30 cellular contexts compared by ENCODE assay signal in the genomic region with DNA sequence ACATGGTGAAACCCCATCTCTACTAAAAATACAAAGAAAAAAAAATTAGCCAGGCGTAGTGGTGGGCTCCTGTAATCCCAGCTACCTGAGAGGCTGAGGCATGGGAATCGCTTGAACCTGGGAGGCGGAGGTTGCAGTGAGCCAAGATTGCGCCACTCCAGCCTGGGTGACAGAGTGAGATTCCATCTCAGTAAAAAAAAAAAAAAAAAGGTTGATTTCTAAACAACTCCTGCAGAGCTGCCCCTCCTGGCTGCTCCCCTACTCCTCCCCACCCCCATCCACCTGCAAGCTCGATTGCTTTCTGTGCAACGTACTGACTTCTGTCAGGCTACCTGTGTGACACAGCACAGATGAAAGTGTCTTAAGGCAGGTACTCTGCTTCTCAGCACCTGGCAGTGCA. TPM values are rescaled to one million over a fixed set of nuclear protein-coding genes. Genes with fewer than 3 reads are reported as not detected.
DNase-seq lines count a peak whose midpoint lies in the region; ATAC-seq, FAIRE-seq and TF ChIP-seq lines count a peak whose summit lies in the region.
"Had no signal": no experiment of that assay in that cellular context is flagged by ENCODE, and none has a peak within 500 bp of the region (broad histone marks: within the 10 kb centered on the region; RNA-seq: fewer than 3 reads in every experiment).

No MANE protein-coding gene starts in this region.

- TF ChIP-seq POLR2A in breast epithelium (IDR thresholded peaks at IDR 0.05), result no peak
- TF ChIP-seq POLR2A in K562 (conservative IDR thresholded peaks at IDR 0.05), result no peak

- in situ Hi-C loops in K562 (cut with MboI), result no loop called here

- no peak for FAIRE-seq in K562 (lab: Jason Lieb, UNC)
- FAIRE-seq: G401.6, H54 had no signal

- TF ChIP-seq CTCF in MCF 10A (IDR thresholded peaks at IDR 0.05; ENCODE audit: unreplicated experiment), result no peak
- no peak for TF ChIP-seq CTCF in breast epithelium (IDR thresholded peaks at IDR 0.05)
- no peak for TF ChIP-seq CTCF in K562 (IDR thresholded peaks at IDR 0.05 in 2 of 3, conservative IDR thresholded peaks at IDR 0.05 in 1 of 3; ENCODE audit: insufficient read depth in 2 of 3, low read depth in 1 of 3, low read length in 3 of 3)
- no peak for TF ChIP-seq CTCF in osteocyte (IDR thresholded peaks at IDR 0.05)

- H3K27ac Mint-ChIP-seq in MCF 10A (ENCODE audit: low read depth, unreplicated experiment) (no peak overlapping the region), osteocyte (ENCODE audit: unreplicated experiment) (no peak overlapping the region), T-cell (no peak overlapping the region)
- H3K27ac Mint-ChIP-seq: CD4-positive, alpha-beta memory T cell had no signal

- H4K20me1 ChIP-seq in K562 (replicated peaks; ENCODE audit: control insufficient read depth, insufficient read depth, low read length), result no peaks in the 10 kb centered on the region; the same call in 1 of the 2 replicates
- H4K20me1 ChIP-seq: BLaER1 treated with 17β-estradiol and CSF1 and Interleukin-3, amounts not matched to agents 10 nM and 100 nM had no signal

- WGBS in K562 (ENCODE audit: insufficient coverage, low coverage, missing lambda C conversion rate), result 43% methylated on average over 6 of the region's 6 CpGs

- no peak overlapping the region for H3K4me2 ChIP-seq in K562 (ENCODE audit: insufficient read depth, low read length)
- H3K4me2 ChIP-seq: BLaER1 treated with 17β-estradiol and CSF1 and Interleukin-3, amounts not matched to agents 10 nM and 100 nM; KMS-11 had no signal

- intact Hi-C loops in MCF 10A (cut with micrococcal nuclease), result no loop called here
- intact Hi-C loops in breast epithelium (cut with DNase I; ENCODE audit: low total_unique reads), result no loop called here
- intact Hi-C loops in K562 (cut with micrococcal nuclease), result no loop called here

- H3K4me3 ChIP-seq in breast epithelium (no peak overlapping the region), K562 (no peak overlapping the region)
- H3K4me3 ChIP-seq: BLaER1 treated with 17β-estradiol and CSF1 and Interleukin-3, amounts not matched to agents 10 nM and 100 nM; SJCRH30 had no signal

- H3K27me3 ChIP-seq in breast epithelium (no peaks in the 10 kb centered on the region), K562 (ENCODE audit: control insufficient read depth in 2 of 2, insufficient read depth in 2 of 2, low read length in 2 of 2) (peaks cover 0 to 17% of the 10 kb centered on the region in 2 experiments; a peak in 2 of 5 replicates)

- no peak overlapping the region for H3K9ac ChIP-seq in K562 (ENCODE audit: insufficient read depth in 1 of 2, low read depth in 2 of 2, low read length in 2 of 2)
- H3K9ac ChIP-seq: BLaER1 treated with 17β-estradiol and CSF1 and Interleukin-3, amounts not matched to agents 10 nM and 100 nM; KMS-11 had no signal

- H3K9me3 ChIP-seq in breast epithelium, result no peaks in the 10 kb centered on the region
- H3K9me3 ChIP-seq in K562 (replicated peaks; ENCODE audit: control insufficient read depth, insufficient read depth, low read depth, low read length), result no peaks in the 10 kb centered on the region
- H3K9me3 ChIP-seq: BLaER1 treated with 17β-estradiol and CSF1 and Interleukin-3, amounts not matched to agents 10 nM and 100 nM; SJCRH30 had no signal

- POLR2A ChIA-PET in MCF 10A (lab: Yijun Ruan, JAX) (no interaction called here), K562 (lab: Yijun Ruan, JAX) (no interaction called here), T-cell (lab: Charles Lee) (no interaction called here)

- H3K27ac ChIP-seq in breast epithelium (no peak overlapping the region), K562 (ENCODE audit: extremely low read depth, low read depth, low read length) (no peak overlapping the region)
- H3K27ac ChIP-seq: BLaER1 treated with 17β-estradiol and CSF1 and Interleukin-3, amounts not matched to agents 10 nM and 100 nM; KMS-11; SJCRH30 had no signal

- no peak for TF ChIP-seq RAD21 in K562 (CRISPR knock-in tag; conservative IDR thresholded peaks at IDR 0.05 in 1 of 2, IDR thresholded peaks at IDR 0.05 in 1 of 2)

- no peak for ATAC-seq in K562
- no peak for ATAC-seq in T-cell (replicated peaks in 1 of 4)
- ATAC-seq: PC-3, Right ventricle myocardium inferior, SK-N-SH treated with all-trans-retinoic acid at 6 μM for 48 hours had no signal

- peaks cover 6% of the 10 kb centered on the region for H3K36me3 Mint-ChIP-seq in MCF 10A (ENCODE audit: insufficient read depth, unreplicated experiment)
- no peaks in the 10 kb centered on the region for H3K36me3 Mint-ChIP-seq in osteocyte (ENCODE audit: unreplicated experiment)
- H3K36me3 Mint-ChIP-seq in T-cell, result no peaks in the 10 kb centered on the region
- H3K36me3 Mint-ChIP-seq: CD4-positive, alpha-beta memory T cell had no signal

- BruUV-seq in MCF 10A (replicated peaks; lab: Mats Ljungman, UMichigan) (no TSS peak), K562 (replicated peaks; lab: Mats Ljungman, UMichigan) (no TSS peak)

- CTCF ChIA-PET in MCF 10A (lab: Yijun Ruan, JAX), result interaction anchor here (0.6 to 12.4 kb wide), 10 partner anchors 12 to 420 kb away, joined by 3 to 805 read pairs (median 12); a partner anchor contains a TSS
- CTCF ChIA-PET in K562 (lab: Yijun Ruan, JAX; ENCODE audit: low intra/inter-chr PET ratio), result interaction anchor here (0.6 kb wide), 1 partner anchor 152 kb away, joined by 3 read pairs; no protein-coding TSS in a partner anchor
- CTCF ChIA-PET in T-cell (lab: Charles Lee), result interaction anchor here (5.2 to 5.9 kb wide), 2 partner anchors 68 to 69 kb away, joined by 126 to 186 read pairs; no protein-coding TSS in a partner anchor

- H3K79me2 ChIP-seq in K562 (ENCODE audit: control insufficient read depth, insufficient read depth, low read length), result no peaks in the 10 kb centered on the region

- H3K4me1 Mint-ChIP-seq in MCF 10A (ENCODE audit: insufficient read depth, unreplicated experiment) (peaks cover 17% of the 10 kb centered on the region), osteocyte (ENCODE audit: unreplicated experiment) (peaks cover 8% of the 10 kb centered on the region), T-cell (peaks cover 0 to 5% (median 4%) of the 10 kb centered on the region in 3 donors)

- no peaks in the 10 kb centered on the region for H3K9me3 Mint-ChIP-seq in MCF 10A (ENCODE audit: unreplicated experiment)
- H3K9me3 Mint-ChIP-seq in osteocyte (ENCODE audit: unreplicated experiment), result no peaks in the 10 kb centered on the region
- H3K9me3 Mint-ChIP-seq in T-cell, result no peaks in the 10 kb centered on the region
- H3K9me3 Mint-ChIP-seq: CD4-positive, alpha-beta memory T cell had no signal

- H3K27me3 Mint-ChIP-seq in MCF 10A (ENCODE audit: insufficient read depth, unreplicated experiment), result peaks cover 23% of the 10 kb centered on the region
- H3K27me3 Mint-ChIP-seq in osteocyte (ENCODE audit: unreplicated experiment), result peaks cover 19% of the 10 kb centered on the region
- peaks cover 0 to 9% of the 10 kb centered on the region in 2 donors for H3K27me3 Mint-ChIP-seq in T-cell

- no peaks in the 10 kb centered on the region for H3K36me3 ChIP-seq in breast epithelium
- H3K36me3 ChIP-seq in K562 (ENCODE audit: control insufficient read depth, insufficient read depth, low read length), result no peaks in the 10 kb centered on the region
- H3K36me3 ChIP-seq: BLaER1 treated with 17β-estradiol and CSF1 and Interleukin-3, amounts not matched to agents 10 nM and 100 nM; SJCRH30 had no signal

- TF ChIP-seq EP300 in K562 (IDR thresholded peaks at IDR 0.05; ENCODE audit: low read length), result no peak

- H3K4me1 ChIP-seq in breast epithelium (peaks cover 0 to 14% of the 10 kb centered on the region in 2 donors), K562 (replicated peaks in 1 of 2; ENCODE audit: control insufficient read depth in 2 of 2, insufficient read depth in 2 of 2, low read length in 2 of 2) (peaks cover 0 to 2% of the 10 kb centered on the region in 2 experiments; a peak in 1 of 5 replicates)
- H3K4me1 ChIP-seq: SJCRH30 had no signal

- H2AFZ ChIP-seq in K562 (ENCODE audit: low read depth, low read length), result no peak overlapping the region

- H3K4me3 Mint-ChIP-seq in MCF 10A (ENCODE audit: unreplicated experiment) (no peak overlapping the region), osteocyte (ENCODE audit: unreplicated experiment) (no peak overlapping the region), T-cell (no peak overlapping the region)
- H3K4me3 Mint-ChIP-seq: CD4-positive, alpha-beta memory T cell had no signal

- DNase-seq in MCF 10A (ENCODE audit: unreplicated experiment) (peak; percentile 29), breast epithelium (ENCODE audit: low spot score in 2 of 2) (no peak), K562 (ENCODE audit: extremely low read depth in 1 of 4, low spot score in 3 of 4) (no peak), osteocyte (ENCODE audit: extremely low spot score, unreplicated experiment) (peak; percentile 30), NCI-H526 treated with DMSO at 0.1 percent for 48 hours (lab: John Stamatoyannopoulos, UW) (no peak), NCI-H1694 treated with DMSO at 0.1 percent for 48 hours (lab: John Stamatoyannopoulos, UW) (no peak), T-cell (no peak)
- DNase-seq: AML-193; CD4-positive, alpha-beta memory T cell; COR-L47; DMS53; IMR-90; NCI-H1092 treated with DMSO at 0.1 percent for 48 hours; NCI-H1436 treated with DMSO at 0.1 percent for 48 hours; NCI-H1930; NCI-H2107; NCI-H524; NCI-H82; NK-92 treated with Interleukin-12 subunit alpha and Interleukin-12 subunit beta, amount 100 ng/mL, for 24 hours; PC-3; SJCRH30 had no signal

- no peaks in the 10 kb centered on the region for H3K9me1 ChIP-seq in K562 (ENCODE audit: control insufficient read depth, insufficient read depth, low read length)

RNA-seq across cellular contexts. Expression of a gene that starts 13.3 kb away (rescaled TPM):
- not detected in 2 replicates for total RNA-seq in MCF 10A (2022)
- not detected for total RNA-seq in breast epithelium
- not detected in 2 replicates for total RNA-seq in K562 (2011; cell fraction: chromatin; rRNA removed; ENCODE audit: low replicate concordance)
- total RNA-seq in K562 (2011; cell fraction: nucleolus; rRNA removed), result not detected in 2 replicates
- not detected in 2 replicates for total RNA-seq in K562 (2011; cell fraction: nucleoplasm; rRNA removed)
- total RNA-seq in K562 (2014; rRNA removed), result not detected in 2 replicates
- not detected in 2 replicates for total RNA-seq in K562 (2014; rRNA removed; fragmentation: Illumina TruSeq; extraction: Trizol)
- total RNA-seq in K562 (2015; rRNA removed; fragmentation: Illumina TruSeq; extraction: Trizol), result not detected in 2 replicates
- total RNA-seq in K562 (2021), result not detected in 2 replicates
- polyA plus RNA-seq in K562 (2011; rRNA removed), result not detected in 2 replicates
- polyA plus RNA-seq in K562 (2011; cell fraction: cytosol; rRNA removed), result not detected in 2 replicates
- 0.09 TPM in 1 of 2 replicates, not detected in the other for polyA plus RNA-seq in K562 (2011; cell fraction: nucleus; rRNA removed)
- polyA plus RNA-seq in K562 (2012), result not detected in 2 replicates
- not detected in 2 replicates for polyA plus RNA-seq in K562 (2014; fragmentation: Illumina TruSeq; extraction: Trizol)
- not detected for polyA plus RNA-seq in K562 (2014; fragmentation: Nextera tagmentation; extraction: Ambion mirVana)
- polyA plus RNA-seq in K562 (2014; rRNA removed), result not detected in 2 replicates
- not detected in 2 replicates for polyA minus RNA-seq in K562 (2011; rRNA and poly(A)+ RNA removed)
- not detected in 2 replicates for polyA minus RNA-seq in K562 (2011; cell fraction: cytosol; rRNA and poly(A)+ RNA removed)
- polyA minus RNA-seq in K562 (2011; cell fraction: nucleus; rRNA and poly(A)+ RNA removed), result not detected in 2 replicates
- total RNA-seq in osteocyte, result not detected in 2 replicates
- total RNA-seq in T-cell, result not detected
- total RNA-seq: A172; CD4-positive, alpha-beta memory T cell; Daoy; IMR-90; PC-3; Right ventricle myocardium inferior; RPMI7951; SJCRH30 had no signal
- polyA plus RNA-seq: CD4-positive, alpha-beta memory T cell; IMR-90 had no signal

RNA-seq across cellular contexts. Expression of a gene that starts 40.8 kb away (rescaled TPM):
- total RNA-seq in MCF 10A (2022), result 34.5 and 38.5 TPM in 2 replicates
- total RNA-seq in breast epithelium, result 10 to 100 TPM; 31.1 to 50.4 (median 33.1) TPM
- 48.2 and 93.0 TPM in 2 replicates for total RNA-seq in K562 (2011; cell fraction: chromatin; rRNA removed; ENCODE audit: low replicate concordance)
- 39.5 and 40.2 TPM in 2 replicates for total RNA-seq in K562 (2011; cell fraction: nucleolus; rRNA removed)
- total RNA-seq in K562 (2011; cell fraction: nucleoplasm; rRNA removed), result 36.0 and 45.0 TPM in 2 replicates
- 10.2 and 11.1 TPM in 2 replicates for total RNA-seq in K562 (2014; rRNA removed)
- total RNA-seq in K562 (2014; rRNA removed; fragmentation: Illumina TruSeq; extraction: Trizol), result 6.7 and 7.0 TPM in 2 replicates
- total RNA-seq in K562 (2015; rRNA removed; fragmentation: Illumina TruSeq; extraction: Trizol), result 10.3 and 13.0 TPM in 2 replicates
- total RNA-seq in K562 (2021), result 13.2 and 15.5 TPM in 2 replicates
- 7.2 and 12.1 TPM in 2 replicates for polyA plus RNA-seq in K562 (2011; rRNA removed)
- polyA plus RNA-seq in K562 (2011; cell fraction: cytosol; rRNA removed), result 5.2 and 8.3 TPM in 2 replicates
- 49.1 and 62.1 TPM in 2 replicates for polyA plus RNA-seq in K562 (2011; cell fraction: nucleus; rRNA removed)
- 9.2 and 16.7 TPM in 2 replicates for polyA plus RNA-seq in K562 (2012)
- polyA plus RNA-seq in K562 (2014; fragmentation: Illumina TruSeq; extraction: Trizol), result 9.6 TPM in 2 replicates
- under 1 TPM; 0.14 to 0.48 TPM for polyA plus RNA-seq in K562 (2014; fragmentation: Nextera tagmentation; extraction: Ambion mirVana)
- 8.2 and 9.0 TPM in 2 replicates for polyA plus RNA-seq in K562 (2014; rRNA removed)
- 10.2 and 12.3 TPM in 2 replicates for polyA minus RNA-seq in K562 (2011; rRNA and poly(A)+ RNA removed)
- polyA minus RNA-seq in K562 (2011; cell fraction: cytosol; rRNA and poly(A)+ RNA removed), result 8.0 and 11.0 TPM in 2 replicates
- 25.3 and 34.3 TPM in 2 replicates for polyA minus RNA-seq in K562 (2011; cell fraction: nucleus; rRNA and poly(A)+ RNA removed)
- 42.2 and 42.7 TPM in 2 replicates for total RNA-seq in osteocyte
- 10 to 100 TPM; 20.7 to 34.6 (median 34.1) TPM for total RNA-seq in T-cell

RNA-seq across cellular contexts. Expression of a gene that starts 51.9 kb away (rescaled TPM):
- 28.6 and 35.0 TPM in 2 replicates for total RNA-seq in MCF 10A (2022)
- total RNA-seq in breast epithelium, result 10 to 100 TPM; 20.0 to 28.0 (median 22.0) TPM
- 21.7 and 44.9 TPM in 2 replicates for total RNA-seq in K562 (2011; cell fraction: chromatin; rRNA removed; ENCODE audit: low replicate concordance)
- 14.7 and 15.8 TPM in 2 replicates for total RNA-seq in K562 (2011; cell fraction: nucleolus; rRNA removed)
- total RNA-seq in K562 (2011; cell fraction: nucleoplasm; rRNA removed), result 33.9 and 53.1 TPM in 2 replicates
- total RNA-seq in K562 (2014; rRNA removed), result 6.4 and 8.4 TPM in 2 replicates
- 10.7 and 11.4 TPM in 2 replicates for total RNA-seq in K562 (2014; rRNA removed; fragmentation: Illumina TruSeq; extraction: Trizol)
- 10.4 and 11.2 TPM in 2 replicates for total RNA-seq in K562 (2015; rRNA removed; fragmentation: Illumina TruSeq; extraction: Trizol)
- total RNA-seq in K562 (2021), result 13.9 and 16.0 TPM in 2 replicates
- 7.7 and 9.0 TPM in 2 replicates for polyA plus RNA-seq in K562 (2011; rRNA removed)
- 5.0 and 6.0 TPM in 2 replicates for polyA plus RNA-seq in K562 (2011; cell fraction: cytosol; rRNA removed)
- polyA plus RNA-seq in K562 (2011; cell fraction: nucleus; rRNA removed), result 8.2 and 8.4 TPM in 2 replicates
- polyA plus RNA-seq in K562 (2012), result 6.9 and 8.4 TPM in 2 replicates
- 8.2 and 9.1 TPM in 2 replicates for polyA plus RNA-seq in K562 (2014; fragmentation: Illumina TruSeq; extraction: Trizol)
- polyA plus RNA-seq in K562 (2014; fragmentation: Nextera tagmentation; extraction: Ambion mirVana), result 1 to 10 TPM; 3.1 to 5.4 TPM
- 7.2 TPM in 2 replicates for polyA plus RNA-seq in K562 (2014; rRNA removed)
- 25.5 and 30.0 TPM in 2 replicates for polyA minus RNA-seq in K562 (2011; rRNA and poly(A)+ RNA removed)
- 8.7 and 10.9 TPM in 2 replicates for polyA minus RNA-seq in K562 (2011; cell fraction: cytosol; rRNA and poly(A)+ RNA removed)
- polyA minus RNA-seq in K562 (2011; cell fraction: nucleus; rRNA and poly(A)+ RNA removed), result 13.2 and 23.4 TPM in 2 replicates
- total RNA-seq in osteocyte, result 27.7 and 28.5 TPM in 2 replicates
- 10 to 100 TPM; 30.6 to 86.3 (median 33.4) TPM for total RNA-seq in T-cell

Comparison
In these comparisons a context has a peak if more than half of its experiments do, and no peak if none do; other contexts are left out.
1. DNase-seq: peak in MCF 10A (single experiment) and osteocyte (single experiment); none in breast epithelium (0 of 2), K562 (0 of 4), NCI-H526 treated with DMSO at 0.1 percent for 48 hours (single experiment), NCI-H1694 treated with DMSO at 0.1 percent for 48 hours (single experiment) and T-cell (0 of 34).